ENCODE assay signal across 18 cellular contexts in genomic region chr2:203431391-203432185, GRCh38.
DNase-seq lines count a peak whose midpoint lies in the region; ATAC-seq, FAIRE-seq and TF ChIP-seq lines count a peak whose summit lies in the region.
"Had no signal": no experiment of that assay in that cellular context is flagged by ENCODE, and none has a peak within 500 bp of the region (broad histone marks: within the 10 kb centered on the region; RNA-seq: fewer than 3 reads in every experiment).

No MANE protein-coding gene starts in this region.

- TF ChIP-seq POLR2A in right lobe of liver (IDR thresholded peaks at IDR 0.05) (no peak), HepG2 (IDR thresholded peaks at IDR 0.05; ENCODE audit: insufficient read depth in 1 of 2, low read depth in 2 of 2, low read length in 2 of 2) (no peak)

- no peaks in the 10 kb centered on the region for H3K36me3 Mint-ChIP-seq in T-helper 17 cell (ENCODE audit: low read depth)

- peaks cover 0 to 14% (median 0%) of the 10 kb centered on the region in 4 donors for H3K4me1 ChIP-seq in right lobe of liver
- H3K4me1 ChIP-seq in HepG2 (ENCODE audit: insufficient read depth, low read length): no peaks in the 10 kb centered on the region
- no peaks in the 10 kb centered on the region for H3K4me1 ChIP-seq in smooth muscle cell (ENCODE audit: low read depth)
- H3K4me1 ChIP-seq: SJCRH30 had no signal

- peak overlapping the region in 1 of 3 donors; percentile 9 for H3K27ac ChIP-seq in right lobe of liver
- no peak overlapping the region for H3K27ac ChIP-seq in HepG2 (ENCODE audit: extremely low read length, insufficient read depth, low read length)
- peak overlapping the region; percentile 12 for H3K27ac ChIP-seq in smooth muscle cell (ENCODE audit: low read depth)
- H3K27ac ChIP-seq: C4-2B, SJCRH30 had no signal

- peak in 3 of 4 donors; percentile 20 to 39 (median 24) for ATAC-seq in right lobe of liver
- ATAC-seq in HepG2: no peak
- no peak for ATAC-seq in T-helper 17 cell
- no peak for ATAC-seq in HG02970 (IDR thresholded peaks at IDR 0.05; ENCODE audit: low FRiP score, unreplicated experiment)

- H3K4me2 ChIP-seq in HepG2 (ENCODE audit: low read depth, low read length): no peak overlapping the region
- no peak overlapping the region for H3K4me2 ChIP-seq in smooth muscle cell

- TF ChIP-seq RAD21 in HepG2 (CRISPR knock-in tag; IDR thresholded peaks at IDR 0.05): no peak

- no peaks in the 10 kb centered on the region for H3F3A ChIP-seq in smooth muscle cell (ENCODE audit: low read depth)

- no peak overlapping the region for H3K9ac ChIP-seq in HepG2 (ENCODE audit: insufficient read depth, low read depth, low read length)
- no peak overlapping the region for H3K9ac ChIP-seq in smooth muscle cell (ENCODE audit: low read depth)

- intact Hi-C loops in right lobe of liver (cut with DNase I) (no loop called here), HepG2 (cut with micrococcal nuclease; ENCODE audit: unreplicated experiment) (no loop called here)

- POLR2A ChIA-PET in HepG2 (lab: Yijun Ruan, JAX): no interaction called here

- H3K79me2 ChIP-seq in HepG2 (ENCODE audit: insufficient read depth, low read length): no peaks in the 10 kb centered on the region
- H3K79me2 ChIP-seq in smooth muscle cell (ENCODE audit: low read depth): peaks cover 7% of the 10 kb centered on the region

- H3K27me3 Mint-ChIP-seq in T-helper 17 cell: no peaks in the 10 kb centered on the region

- no peak overlapping the region for H3K4me3 Mint-ChIP-seq in T-helper 17 cell
- H3K4me3 Mint-ChIP-seq: H9 had no signal

- no peak overlapping the region for H2AFZ ChIP-seq in HepG2 (ENCODE audit: low read length)
- H2AFZ ChIP-seq in smooth muscle cell (ENCODE audit: low read depth): no peak overlapping the region

- peak overlapping the region; percentile 14 for H3K27ac Mint-ChIP-seq in T-helper 17 cell

- no peak for TF ChIP-seq EP300 in HepG2 (IDR thresholded peaks at IDR 0.05; ENCODE audit: low read depth in 2 of 2, low read length in 2 of 2)
- TF ChIP-seq EP300 in HepG2 (CRISPR knock-in tag; IDR thresholded peaks at IDR 0.05; ENCODE audit: borderline replicate concordance): no peak

- in situ Hi-C loops in HepG2 (cut with HindIII; ENCODE audit: extremely low pct_ligation_motif_present, low pct_unique_long_range_greater_than_20kb): no loop called here

- no peak for FAIRE-seq in HepG2 (lab: Jason Lieb, UNC)

- CTCF ChIA-PET in HepG2 (lab: Yijun Ruan, JAX; ENCODE audit: low intra/inter-chr PET ratio, low total read pairs): no interaction called here

- BruUV-seq in HepG2 (replicated peaks; lab: Mats Ljungman, UMichigan): no TSS peak

- no peak for TF ChIP-seq CTCF in right lobe of liver (IDR thresholded peaks at IDR 0.05)
- no peak for TF ChIP-seq CTCF in HepG2 (CRISPR knock-in tag; IDR thresholded peaks at IDR 0.05)
- no peak for TF ChIP-seq CTCF in smooth muscle cell (IDR thresholded peaks at IDR 0.05; ENCODE audit: borderline replicate concordance, insufficient read depth, poor library complexity, severe bottlenecking)

- H3K4me1 Mint-ChIP-seq in T-helper 17 cell: no peaks in the 10 kb centered on the region
- H3K4me1 Mint-ChIP-seq: H9 had no signal

- H3K4me3 ChIP-seq in right lobe of liver: no peak overlapping the region
- no peak overlapping the region for H3K4me3 ChIP-seq in HepG2 (replicated peaks in 1 of 3; ENCODE audit: insufficient read depth in 1 of 3, low read depth in 2 of 3, low read length in 3 of 3)
- no peak overlapping the region for H3K4me3 ChIP-seq in smooth muscle cell
- H3K4me3 ChIP-seq: SJCRH30 had no signal

- 41% methylated on average over 5 of the region's 5 CpGs for WGBS in right lobe of liver (ENCODE audit: insufficient coverage, low coverage, low lambda C conversion rate, missing lambda C conversion rate)
- WGBS in HepG2 (ENCODE audit: low lambda C conversion rate): 95% methylated on average over 5 of the region's 5 CpGs
- 99% methylated on average over 5 of the region's 5 CpGs for WGBS in smooth muscle cell (ENCODE audit: low lambda C conversion rate)

- no peak for DNase-seq in right lobe of liver
- DNase-seq in HepG2 (ENCODE audit: low spot score): no peak
- DNase-seq in T-helper 17 cell: no peak
- peak; percentile 68 for DNase-seq in fibroblast of peridontal ligament (ENCODE audit: extremely low read depth)
- DNase-seq in smooth muscle cell (lab: John Stamatoyannopoulos, UW; ENCODE audit: unreplicated experiment): no peak
- no peak for DNase-seq in HuH-7 (ENCODE audit: low spot score)
- no peak for DNase-seq in effector CD8-positive, alpha-beta T cell (lab: John Stamatoyannopoulos, UW)
- DNase-seq: H9; Karpas-422; NCI-H1105; NCI-H1694 treated with DMSO at 0.1 percent for 48 hours; NCI-H226; NCI-H526; NK-92 treated with Interleukin-12 subunit alpha and Interleukin-12 subunit beta, amount 100 ng/mL, for 24 hours; RPMI8226; SJCRH30 had no signal

- H4K20me1 ChIP-seq in HepG2 (ENCODE audit: insufficient read depth, low read length) (no peaks in the 10 kb centered on the region), smooth muscle cell (ENCODE audit: low read depth) (peaks cover 19% of the 10 kb centered on the region)

- H3K9me3 ChIP-seq in right lobe of liver: no peaks in the 10 kb centered on the region
- H3K9me3 ChIP-seq in HepG2 (ENCODE audit: low read length): no peaks in the 10 kb centered on the region
- H3K9me3 ChIP-seq in T-helper 17 cell (ENCODE audit: control insufficient read depth, low read length, poor library complexity, severe bottlenecking): no peaks in the 10 kb centered on the region
- H3K9me3 ChIP-seq in smooth muscle cell (replicated peaks; ENCODE audit: low read depth): no peaks in the 10 kb centered on the region
- H3K9me3 ChIP-seq: SJCRH30 had no signal

- no peaks in the 10 kb centered on the region for H3K36me3 ChIP-seq in right lobe of liver
- peaks cover 3 to 25% of the 10 kb centered on the region in 2 experiments for H3K36me3 ChIP-seq in HepG2 (replicated peaks in 1 of 2; ENCODE audit: control insufficient read depth in 1 of 2, insufficient read depth in 2 of 2, low read length in 2 of 2)
- no peaks in the 10 kb centered on the region for H3K36me3 ChIP-seq in smooth muscle cell (ENCODE audit: low read depth)

- H3K27me3 ChIP-seq in right lobe of liver (no peaks in the 10 kb centered on the region), HepG2 (ENCODE audit: control insufficient read depth in 1 of 2, insufficient read depth in 2 of 2, low read length in 2 of 2) (no peaks in the 10 kb centered on the region), smooth muscle cell (ENCODE audit: low read depth) (no peaks in the 10 kb centered on the region)
- H3K27me3 ChIP-seq: SJCRH30 had no signal

TF ChIP-seq in HepG2, 621 proteins besides CTCF, POLR2A, EP300 and RAD21:
- no peak for TF ChIP-seq ZNF143 (CRISPR knock-in tag; IDR thresholded peaks at IDR 0.05)
- TF ChIP-seq IRF1 (CRISPR knock-in tag; IDR thresholded peaks at IDR 0.05; ENCODE audit: low read depth): no peak
- no peak for TF ChIP-seq MAFK (conservative IDR thresholded peaks at IDR 0.05 in 1 of 2, IDR thresholded peaks at IDR 0.05 in 1 of 2; ENCODE audit: low read length in 2 of 2)
- no peak for TF ChIP-seq GATAD1 (CRISPR knock-in tag; IDR thresholded peaks at IDR 0.05)
- no peak for TF ChIP-seq ZNF580 (CRISPR knock-in tag; IDR thresholded peaks at IDR 0.05; ENCODE audit: borderline replicate concordance, low read depth)
- no peak for TF ChIP-seq ZNF253 (CRISPR knock-in tag; IDR thresholded peaks at IDR 0.05; ENCODE audit: borderline replicate concordance)
- TF ChIP-seq U2AF2 (IDR thresholded peaks at IDR 0.05; ENCODE audit: low read depth, low read length): no peak

Comparison
In these comparisons a context has a peak if more than half of its experiments do, and no peak if none do; other contexts are left out.
1. ATAC-seq: peak in right lobe of liver (3 of 4); none in HepG2 (single experiment), T-helper 17 cell (single experiment) and HG02970 (single experiment).